In the genomic region with DNA sequence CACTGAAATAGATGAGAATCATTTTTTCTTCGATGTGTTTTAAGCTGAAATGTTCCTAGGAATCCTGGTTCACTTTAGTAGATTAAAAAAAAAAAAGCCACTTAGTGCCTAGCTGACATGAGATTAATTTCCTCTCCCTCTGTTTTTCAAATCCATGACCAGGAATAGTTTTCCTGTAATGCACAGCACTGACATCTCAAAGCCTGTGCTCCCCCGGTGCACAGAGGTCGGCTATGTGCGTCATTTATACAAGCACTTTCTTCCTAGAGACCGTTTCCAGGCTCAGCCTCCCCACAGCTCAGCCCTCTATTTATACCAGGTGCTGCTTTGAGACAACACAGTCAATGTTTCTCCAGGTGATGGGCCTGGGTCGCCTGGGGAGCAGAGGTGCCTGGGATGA, we compare ENCODE assay signal across 24 cellular contexts.
"Had no signal": no experiment of that assay in that cellular context is flagged by ENCODE, and none has a peak within 500 bp of the region (broad histone marks: within the 10 kb centered on the region; RNA-seq: fewer than 3 reads in every experiment).

No MANE protein-coding gene starts in this region.

- H3K9me3 Mint-ChIP-seq: activated B cell treated with CpG ODN at 0.5 μM for 24 hours; activated CD8-positive, alpha-beta T cell treated with anti-CD3 and anti-CD28 coated beads for 36 hours; activated T-cell treated with anti-CD3 and anti-CD28 coated beads, Interleukin-2, amount 50 U/mL, for 24 hours; activated T-helper 2 cell treated with anti-CD3 and anti-CD28 coated beads, Interferon-gamma antibody, Interleukin-2, Interleukin-4, amounts not matched to agents 10 μg/mL and 5 μg/mL and 100 μg/mL, durations not matched to agents 14 hours and 24 hours and 36 hours; neural progenitor cell; stimulated activated naive CD8-positive, alpha-beta T cell treated with anti-CD3 and anti-CD28 coated beads, Interleukin-15, Interleukin-2, amounts not matched to agents 100 ng/mL and 50 ng/mL, for 24 hours; T-helper 2 cell treated with Interferon-gamma antibody and Interleukin-4, amounts not matched to agents 5 μg/mL and 100 μg/mL, for 36 hours had no signal

- DNase-seq: activated B cell treated with CpG ODN at 0.5 μM for 24 hours; activated CD4-positive, alpha-beta T cell treated with anti-CD3 and anti-CD28 coated beads for 4 hours; activated CD8-positive, alpha-beta T cell treated with anti-CD3 and anti-CD28 coated beads for 36 hours; activated naive CD4-positive, alpha-beta T cell treated with anti-CD3 and anti-CD28 coated beads, Interleukin-2, amount 10 ng/mL, durations not matched to agents 7 days and 5 days; activated naive CD8-positive, alpha-beta T cell treated with anti-CD3 and anti-CD28 coated beads, Interleukin-2, amount 50 U/mL, for 24 hours; activated T-cell treated with anti-CD3 and anti-CD28 coated beads, Interleukin-2, amount 50 U/mL, for 24 hours; anterior cingulate cortex; brain microvascular endothelial cell; central memory CD4-positive, alpha-beta T cell; endodermal cell; foreskin keratinocyte; glutamatergic neuron; hippocampal formation; psoas muscle; right cardiac atrium; uterus had no signal

- H3K4me2 ChIP-seq: neural progenitor cell had no signal

- H3K27me3 Mint-ChIP-seq: activated CD8-positive, alpha-beta T cell treated with anti-CD3 and anti-CD28 coated beads for 36 hours; activated naive CD4-positive, alpha-beta T cell treated with anti-CD3 and anti-CD28 coated beads, Interleukin-2, amount 10 ng/mL, durations not matched to agents 7 days and 5 days; activated T-cell treated with anti-CD3 and anti-CD28 coated beads, Interleukin-2, amount 50 U/mL, for 24 hours had no signal

- H3K4me3 ChIP-seq: left lung, neural progenitor cell, psoas muscle, skin epidermis, tibial nerve, uterus had no signal

- H3K27ac ChIP-seq: brain microvascular endothelial cell, epithelial cell of prostate, foreskin keratinocyte, left lung, neural progenitor cell, psoas muscle, skin epidermis, tibial nerve, uterus had no signal

- ATAC-seq: activated CD8-positive, alpha-beta T cell treated with anti-CD3 and anti-CD28 coated beads for 36 hours; activated naive CD8-positive, alpha-beta T cell treated with anti-CD3 and anti-CD28 coated beads, Interleukin-2, amount 50 U/mL, for 24 hours; foreskin keratinocyte; left lung; psoas muscle; right cardiac atrium had no signal

- H3K27me3 ChIP-seq: brain microvascular endothelial cell, foreskin keratinocyte, neural progenitor cell, tibial nerve, uterus had no signal

- H3K4me3 Mint-ChIP-seq: activated B cell treated with CpG ODN at 0.5 μM for 24 hours; activated CD8-positive, alpha-beta T cell treated with anti-CD3 and anti-CD28 coated beads for 36 hours; activated naive CD4-positive, alpha-beta T cell treated with anti-CD3 and anti-CD28 coated beads, Interleukin-2, amount 10 ng/mL, durations not matched to agents 7 days and 5 days; activated naive CD8-positive, alpha-beta T cell treated with anti-CD3 and anti-CD28 coated beads, Interleukin-2, amount 50 U/mL, for 24 hours; activated T-cell treated with anti-CD3 and anti-CD28 coated beads, Interleukin-2, amount 50 U/mL, for 24 hours; endodermal cell; neural progenitor cell; stimulated activated naive CD8-positive, alpha-beta T cell treated with anti-CD3 and anti-CD28 coated beads, Interleukin-15, Interleukin-2, amounts not matched to agents 100 ng/mL and 50 ng/mL, for 24 hours; T-helper 2 cell treated with Interferon-gamma antibody and Interleukin-4, amounts not matched to agents 5 μg/mL and 100 μg/mL, for 36 hours had no signal

- H3K27ac Mint-ChIP-seq: activated B cell treated with CpG ODN at 0.5 μM for 24 hours; activated CD8-positive, alpha-beta T cell treated with anti-CD3 and anti-CD28 coated beads for 36 hours; activated naive CD4-positive, alpha-beta T cell treated with anti-CD3 and anti-CD28 coated beads, Interleukin-2, amount 10 ng/mL, durations not matched to agents 7 days and 5 days; activated naive CD8-positive, alpha-beta T cell treated with anti-CD3 and anti-CD28 coated beads, Interleukin-2, amount 50 U/mL, for 24 hours; activated T-cell treated with anti-CD3 and anti-CD28 coated beads, Interleukin-2, amount 50 U/mL, for 24 hours; activated T-helper 2 cell treated with anti-CD3 and anti-CD28 coated beads, Interferon-gamma antibody, Interleukin-2, Interleukin-4, amounts not matched to agents 10 μg/mL and 5 μg/mL and 100 μg/mL, durations not matched to agents 14 hours and 24 hours and 36 hours; endodermal cell; neural progenitor cell; stimulated activated naive CD8-positive, alpha-beta T cell treated with anti-CD3 and anti-CD28 coated beads, Interleukin-15, Interleukin-2, amounts not matched to agents 100 ng/mL and 50 ng/mL, for 24 hours; T-helper 2 cell treated with Interferon-gamma antibody and Interleukin-4, amounts not matched to agents 5 μg/mL and 100 μg/mL, for 36 hours had no signal

- H3K4me1 Mint-ChIP-seq: activated B cell treated with CpG ODN at 0.5 μM for 24 hours; activated naive CD4-positive, alpha-beta T cell treated with anti-CD3 and anti-CD28 coated beads, Interleukin-2, amount 10 ng/mL, durations not matched to agents 7 days and 5 days; activated naive CD8-positive, alpha-beta T cell treated with anti-CD3 and anti-CD28 coated beads, Interleukin-2, amount 50 U/mL, for 24 hours had no signal

- H3K9me3 ChIP-seq: left lung, psoas muscle, uterus had no signal

- H3K36me3 ChIP-seq: brain microvascular endothelial cell, left lung, neural progenitor cell, tibial nerve, uterus had no signal

- H3K9ac ChIP-seq: neural progenitor cell had no signal

- H3K36me3 Mint-ChIP-seq: activated naive CD4-positive, alpha-beta T cell treated with anti-CD3 and anti-CD28 coated beads, Interleukin-2, amount 10 ng/mL, durations not matched to agents 7 days and 5 days; neural progenitor cell had no signal

- H2AFZ ChIP-seq: neural progenitor cell had no signal
